In genomic region chr5:181283841-181284755, GRCh38 we compare ENCODE assay signal across 8 cellular contexts. TPM values are rescaled to one million over a fixed set of nuclear protein-coding genes. Genes with fewer than 3 reads are reported as not detected.
A peak's percentile ranks its signal among the peaks of the same experiment; 100 is the strongest.
DNase-seq lines count a peak whose midpoint lies in the region; ATAC-seq and TF ChIP-seq lines count a peak whose summit lies in the region.
"Not testable (repeated sequence)": the region's sequence is repeated elsewhere in the genome, so short reads cannot be mapped to it uniquely, and the experiment has no call there.

No MANE protein-coding gene starts in this region.

- H3K36me3 ChIP-seq in BE2C; brain microvascular endothelial cell (replicated peaks); heart left ventricle; parathyroid adenoma (ENCODE audit: control insufficient read depth, insufficient read depth, low read length): not testable (repeated sequence)

- H3K4ac ChIP-seq in H9 (ENCODE audit: low read depth, low read length): not testable (repeated sequence)

- not testable (repeated sequence) for H3K9me3 ChIP-seq in BE2C; H9 (ENCODE audit: control insufficient read depth, low read depth, low read length); heart left ventricle; parathyroid adenoma (ENCODE audit: control insufficient read depth, low read length)

- H4K8ac ChIP-seq in H9 (replicated peaks; ENCODE audit: insufficient read length, low read depth, low read length): not testable (repeated sequence)

- H3K27me3 ChIP-seq in BE2C; H9 (ENCODE audit: insufficient read depth, low read length); brain microvascular endothelial cell (replicated peaks); heart left ventricle; parathyroid adenoma (ENCODE audit: control insufficient read depth, insufficient read depth, low read length): not testable (repeated sequence)

- peaks cover 8 to 11% of the 10 kb centered on the region in 2 experiments; a peak in 3 of 4 replicates for H3K4me1 Mint-ChIP-seq in H9
- not testable (repeated sequence) for H3K4me1 Mint-ChIP-seq in WTC11, mesothelial cell of epicardium
- H3K4me1 Mint-ChIP-seq in stimulated activated naive B cell treated with anti-CD40 and anti-IgM and Interleukin-4, amounts not matched to agents 10 μg/mL and 1 μg/mL and 100 μg/mL, for 72 hours: peaks cover 22 to 27% of the 10 kb centered on the region in 2 donors

- H3T11ph ChIP-seq in H9 (ENCODE audit: low read length): not testable (repeated sequence)

- not testable (repeated sequence) for H3K4me1 ChIP-seq in BE2C; H9 (ENCODE audit: insufficient read depth, low read length); heart left ventricle; parathyroid adenoma

- H3K56ac ChIP-seq in H9 (ENCODE audit: insufficient read length, low read depth, low read length): not testable (repeated sequence)

- peak overlapping the region in 1 of 2 experiments; percentile 58; a peak in 2 of 5 replicates for H3K4me3 Mint-ChIP-seq in H9
- H3K4me3 Mint-ChIP-seq in WTC11; stimulated activated naive B cell treated with anti-CD40 and anti-IgM and Interleukin-4, amounts not matched to agents 10 μg/mL and 1 μg/mL and 100 μg/mL, for 72 hours: not testable (repeated sequence)
- H3K4me3 Mint-ChIP-seq in mesothelial cell of epicardium: peak overlapping the region; percentile 44

- H3K18ac ChIP-seq in H9 (ENCODE audit: insufficient read length, low read depth, low read length): not testable (repeated sequence)

- TF ChIP-seq CTCF in BE2C (IDR thresholded peaks at IDR 0.05; ENCODE audit: low read depth, low read length) (0 out of 2 replicates have a peak, but pooled peaks have one; percentile 4), H9 (conservative IDR thresholded peaks at IDR 0.05) (peak; percentile 40; the same call in 2 of the 3 replicates), brain microvascular endothelial cell (IDR thresholded peaks at IDR 0.05; ENCODE audit: low read depth, low read length, missing control alignments) (peak; percentile 1), heart left ventricle (IDR thresholded peaks at IDR 0.05) (peak in 7 of 12 donors; percentile 11 to 38 (median 21)), mesothelial cell of epicardium (IDR thresholded peaks at IDR 0.05; ENCODE audit: unreplicated experiment) (peak; percentile 67), parathyroid adenoma (IDR thresholded peaks at IDR 0.05) (peak; percentile 18)
- not testable (repeated sequence) for TF ChIP-seq CTCF in WTC11 (IDR thresholded peaks at IDR 0.05)

- not testable (repeated sequence) for H2BK12ac ChIP-seq in H9 (ENCODE audit: insufficient read length, low read depth, low read length)

- H4K91ac ChIP-seq in H9 (ENCODE audit: insufficient read length, low read depth, low read length): not testable (repeated sequence)

- H3K4me2 ChIP-seq in H9 (ENCODE audit: insufficient read depth, insufficient read length, low read length); parathyroid adenoma (ENCODE audit: low read length): not testable (repeated sequence)

- not testable (repeated sequence) for H3K14ac ChIP-seq in H9 (ENCODE audit: insufficient read depth, low read length)

- not testable (repeated sequence) for H2AFZ ChIP-seq in H9 (ENCODE audit: low read length)
- peak overlapping the region; percentile 45 for H2AFZ ChIP-seq in parathyroid adenoma

- not testable (repeated sequence) for H3K9me3 Mint-ChIP-seq in H9; WTC11; mesothelial cell of epicardium; stimulated activated naive B cell treated with anti-CD40 and anti-IgM and Interleukin-4, amounts not matched to agents 10 μg/mL and 1 μg/mL and 100 μg/mL, for 72 hours

- not testable (repeated sequence) for H3K23ac ChIP-seq in H9 (ENCODE audit: insufficient read length, low read depth, low read length)

- CTCF ChIA-PET in WTC11 (lab: Charles Lee): not testable (repeated sequence)

- not testable (repeated sequence) for H2BK120ac ChIP-seq in H9 (ENCODE audit: low read depth, low read length, poor library complexity, severe bottlenecking)

- POLR2A ChIA-PET in WTC11 (lab: Charles Lee): not testable (repeated sequence)

- not testable (repeated sequence) for H3K79me1 ChIP-seq in H9 (ENCODE audit: insufficient read depth, low read depth, low read length, poor library complexity, severe bottlenecking)

- TF ChIP-seq POLR2A in heart left ventricle (IDR thresholded peaks at IDR 0.05): not testable (repeated sequence)

- in situ Hi-C loops in brain microvascular endothelial cell (cut with HindIII; ENCODE audit: low pct_ligation_motif_present, low sequenced_read_pairs): not testable (repeated sequence)

- H3K9ac ChIP-seq in H9 (ENCODE audit: extremely low read depth, insufficient read length, low read length); parathyroid adenoma: not testable (repeated sequence)

- H3K27me3 Mint-ChIP-seq in H9 (ENCODE audit: low read depth); WTC11 (ENCODE audit: low read depth); mesothelial cell of epicardium (ENCODE audit: low read depth); stimulated activated naive B cell treated with anti-CD40 and anti-IgM and Interleukin-4, amounts not matched to agents 10 μg/mL and 1 μg/mL and 100 μg/mL, for 72 hours: not testable (repeated sequence)

- H3K27ac Mint-ChIP-seq in H9 (peak overlapping the region in 1 of 3 experiments; percentile 31; a peak in 2 of 7 replicates), WTC11 (peak overlapping the region; percentile 53; the same call in 1 of the 2 replicates), mesothelial cell of epicardium (peak overlapping the region; percentile 79)
- peak overlapping the region; percentile 5 for H3K27ac Mint-ChIP-seq in stimulated activated naive B cell treated with anti-CD40 and anti-IgM and Interleukin-4, amounts not matched to agents 10 μg/mL and 1 μg/mL and 100 μg/mL, for 72 hours

- no CpG with 5 or more reads among the region's 6 CpGs for WGBS in H9 (ENCODE audit: extremely low coverage, insufficient read length, low lambda C conversion rate)
- WGBS in heart left ventricle, 4 donors: 59 to 80% (median 73%) methylated on average over 4 to 6 of the region's 6 CpGs

- not testable (repeated sequence) for H2BK20ac ChIP-seq in H9 (ENCODE audit: low read depth, low read length, poor library complexity, severe bottlenecking)

- not testable (repeated sequence) for H2BK15ac ChIP-seq in H9 (ENCODE audit: low read depth, low read length)

- not testable (repeated sequence) for ATAC-seq in WTC11; heart left ventricle; stimulated activated naive B cell treated with anti-CD40 and anti-IgM and Interleukin-4, amounts not matched to agents 10 μg/mL and 1 μg/mL and 100 μg/mL, for 72 hours (replicated peaks)

- H4K20me1 ChIP-seq in H9 (ENCODE audit: control insufficient read depth, insufficient read depth, insufficient read length): not testable (repeated sequence)

- H4K5ac ChIP-seq in H9 (ENCODE audit: insufficient read length, low read depth, low read length): not testable (repeated sequence)

- not testable (repeated sequence) for H3K4me3 ChIP-seq in BE2C (ENCODE audit: low read depth, low read length); brain microvascular endothelial cell (ENCODE audit: low read depth, low read length); heart left ventricle; parathyroid adenoma (ENCODE audit: low read depth, low read length)

- intact Hi-C loops in heart left ventricle (cut with DNase I): not testable (repeated sequence)

- H3K79me2 ChIP-seq in H9 (ENCODE audit: insufficient read depth, low read length); parathyroid adenoma: not testable (repeated sequence)

- H2BK5ac ChIP-seq in H9 (ENCODE audit: insufficient read length, low read length): not testable (repeated sequence)

- not testable (repeated sequence) for DNase-seq in BE2C; H9; WTC11 (ENCODE audit: low spot score); brain microvascular endothelial cell; heart left ventricle; mesothelial cell of epicardium (ENCODE audit: low spot score in 2 of 2, unreplicated experiment in 2 of 2); stimulated activated naive B cell treated with anti-CD40 and anti-IgM and Interleukin-4, amounts not matched to agents 10 μg/mL and 1 μg/mL and 100 μg/mL, for 72 hours

- H2AK5ac ChIP-seq in H9 (ENCODE audit: insufficient read length, low read length): not testable (repeated sequence)

- not testable (repeated sequence) for H3K27ac ChIP-seq in H9 (ENCODE audit: insufficient read length, low read depth, low read length); brain microvascular endothelial cell; heart left ventricle; parathyroid adenoma

- not testable (repeated sequence) for H3K23me2 ChIP-seq in H9 (ENCODE audit: insufficient read length, low read depth, low read length, poor library complexity, severe bottlenecking)

- H3K36me3 Mint-ChIP-seq in H9 (ENCODE audit: insufficient read depth in 1 of 3, low read depth in 3 of 3) (peaks cover 12 to 36% (median 35%) of the 10 kb centered on the region in 3 experiments; a peak in 6 of 7 replicates), WTC11 (peaks cover 33% of the 10 kb centered on the region)
- H3K36me3 Mint-ChIP-seq in mesothelial cell of epicardium; stimulated activated naive B cell treated with anti-CD40 and anti-IgM and Interleukin-4, amounts not matched to agents 10 μg/mL and 1 μg/mL and 100 μg/mL, for 72 hours: not testable (repeated sequence)

RNA-seq across cellular contexts. Expression of gene TRIM52, which starts 23.2 kb away (rescaled TPM):
- polyA plus RNA-seq in BE2C (2012; ENCODE audit: insufficient read depth, insufficient read length, low read depth): 33.8 TPM
- total RNA-seq in H9 (2021) (5.1 and 5.7 TPM in 2 replicates), WTC11 (2021) (7.8 to 10.1 TPM (median 8.7 TPM) in 3 replicates), heart left ventricle (10 to 100 TPM in 1 of 9 donors, 1 to 10 TPM in 8; 5.6 to 12.8 (median 7.6) TPM), mesothelial cell of epicardium (12.8 to 14.6 TPM (median 13.3 TPM) in 3 replicates)
- 10 to 100 TPM in 1 of 2 donors, 1 to 10 TPM in 1; 5.9 to 10.3 TPM for polyA plus RNA-seq in heart left ventricle

RNA-seq across cellular contexts. Expression of gene RACK1, which starts 40.4 kb away (rescaled TPM):
- polyA plus RNA-seq in BE2C (2012; ENCODE audit: insufficient read depth, insufficient read length, low read depth): 2,500 TPM
- 2,548 and 2,552 TPM in 2 replicates for total RNA-seq in H9 (2021)
- 2,360 to 2,535 TPM (median 2,479 TPM) in 3 replicates for total RNA-seq in WTC11 (2021)
- 1,000 to 10,000 TPM in 2 of 9 donors, 100 to 1,000 TPM in 7; 560 to 1,237 (median 771) TPM for total RNA-seq in heart left ventricle
- 1,000 to 10,000 TPM in 1 of 2 donors, 100 to 1,000 TPM in 1; 876 to 2,287 TPM for polyA plus RNA-seq in heart left ventricle
- total RNA-seq in mesothelial cell of epicardium: 2,008 to 2,083 TPM (median 2,030 TPM) in 3 replicates
